ENCODE assay signal across 9 cellular contexts in genomic region chr20:10540636-10541493, GRCh38.
DNase-seq lines count a peak whose midpoint lies in the region; ATAC-seq and TF ChIP-seq lines count a peak whose summit lies in the region.
"Had no signal": no experiment of that assay in that cellular context is flagged by ENCODE, and none has a peak within 500 bp of the region (broad histone marks: within the 10 kb centered on the region; RNA-seq: fewer than 3 reads in every experiment).

No MANE protein-coding gene starts in this region.

- H3K4me3 ChIP-seq in CD8-positive, alpha-beta T cell (ENCODE audit: low read depth, low read length): no peak overlapping the region
- H3K4me3 ChIP-seq in PC-3 (ENCODE audit: low read length) (peak overlapping the region; percentile 7; the same call in 1 of the 2 replicates), neural progenitor cell (no peak overlapping the region)

- H3K27ac ChIP-seq in CD8-positive, alpha-beta T cell (ENCODE audit: low read depth, low read length): no peak overlapping the region
- H3K27ac ChIP-seq in PC-3 (ENCODE audit: low read length): peak overlapping the region; percentile 90
- peak overlapping the region; percentile 82 for H3K27ac ChIP-seq in epithelial cell of prostate
- peak overlapping the region; percentile 48 for H3K27ac ChIP-seq in neural progenitor cell

- H3K27me3 Mint-ChIP-seq in CD8-positive, alpha-beta T cell (ENCODE audit: low read depth): no peaks in the 10 kb centered on the region
- peaks cover 2% of the 10 kb centered on the region for H3K27me3 Mint-ChIP-seq in neural progenitor cell (ENCODE audit: insufficient read depth, low read depth)
- no peaks in the 10 kb centered on the region for H3K27me3 Mint-ChIP-seq in activated CD4-positive, alpha-beta memory T cell treated with anti-CD3 and anti-CD28 coated beads, Interleukin-2, amount 10 ng/mL, durations not matched to agents 7 days and 5 days

- H2AFZ ChIP-seq in PC-3 (ENCODE audit: low read length) (peak overlapping the region; percentile 1; the same call in 1 of the 2 replicates), neural progenitor cell (replicated peaks) (no peak overlapping the region)

- CTCF ChIA-PET in CD8-positive, alpha-beta T cell (lab: Charles Lee): interaction anchor here (0.7 to 1.5 kb wide), 3 partner anchors 19 to 114 kb away, joined by 3 read pairs; no protein-coding TSS in a partner anchor
- CTCF ChIA-PET in PC-3 (lab: Charles Lee): no interaction called here
- CTCF ChIA-PET in activated CD4-positive, alpha-beta memory T cell treated with anti-CD3 and anti-CD28 coated beads, Interleukin-2, amount 10 ng/mL, durations not matched to agents 7 days and 5 days (lab: Charles Lee): no interaction called here

- TF ChIP-seq CTCF in CD8-positive, alpha-beta T cell (IDR thresholded peaks at IDR 0.05): no peak
- TF ChIP-seq CTCF in PC-3 (conservative IDR thresholded peaks at IDR 0.05; ENCODE audit: low read depth, low read length) (no peak), neural progenitor cell (IDR thresholded peaks at IDR 0.05) (no peak)

- H3F3A ChIP-seq in PC-3 (ENCODE audit: low read length, unreplicated experiment) (no peaks in the 10 kb centered on the region), neural progenitor cell (ENCODE audit: low read depth) (peaks cover 27% of the 10 kb centered on the region)

- no peak overlapping the region for H3K4me3 Mint-ChIP-seq in CD8-positive, alpha-beta T cell
- no peak overlapping the region for H3K4me3 Mint-ChIP-seq in neural progenitor cell
- no peak overlapping the region for H3K4me3 Mint-ChIP-seq in activated CD4-positive, alpha-beta memory T cell treated with anti-CD3 and anti-CD28 coated beads, Interleukin-2, amount 10 ng/mL, durations not matched to agents 7 days and 5 days

- peaks cover 15% of the 10 kb centered on the region for H3K4me1 ChIP-seq in CD8-positive, alpha-beta T cell (ENCODE audit: insufficient read depth, low read length)
- H3K4me1 ChIP-seq in PC-3 (ENCODE audit: insufficient read depth, low read length): peaks cover 57% of the 10 kb centered on the region
- H3K4me1 ChIP-seq in neural progenitor cell: peaks cover 44% of the 10 kb centered on the region

- no peaks in the 10 kb centered on the region for H4K20me1 ChIP-seq in PC-3 (ENCODE audit: low read length)
- H4K20me1 ChIP-seq in neural progenitor cell (ENCODE audit: low read depth): no peaks in the 10 kb centered on the region

- H3K4me1 Mint-ChIP-seq in CD8-positive, alpha-beta T cell (ENCODE audit: low read depth): peaks cover 28% of the 10 kb centered on the region
- peaks cover 34% of the 10 kb centered on the region for H3K4me1 Mint-ChIP-seq in neural progenitor cell
- peaks cover 10% of the 10 kb centered on the region for H3K4me1 Mint-ChIP-seq in activated CD4-positive, alpha-beta memory T cell treated with anti-CD3 and anti-CD28 coated beads, Interleukin-2, amount 10 ng/mL, durations not matched to agents 7 days and 5 days

- H3K4me2 ChIP-seq in PC-3 (ENCODE audit: low read length) (peak overlapping the region; percentile 61), neural progenitor cell (peak overlapping the region; percentile 17)

- no peaks in the 10 kb centered on the region for H3K9me3 Mint-ChIP-seq in CD8-positive, alpha-beta T cell
- no peaks in the 10 kb centered on the region for H3K9me3 Mint-ChIP-seq in neural progenitor cell
- H3K9me3 Mint-ChIP-seq in activated CD4-positive, alpha-beta memory T cell treated with anti-CD3 and anti-CD28 coated beads, Interleukin-2, amount 10 ng/mL, durations not matched to agents 7 days and 5 days: no peaks in the 10 kb centered on the region

- BruUV-seq in PC-3 (replicated peaks; lab: Mats Ljungman, UMichigan): TSS peak; percentile 20

- no peaks in the 10 kb centered on the region for H3K9me2 ChIP-seq in PC-3 (replicated peaks; ENCODE audit: low read length)

- ATAC-seq in CD8-positive, alpha-beta T cell: no peak
- ATAC-seq in PC-3: peak; percentile 68
- no peak for ATAC-seq in HG03139 (IDR thresholded peaks at IDR 0.05; ENCODE audit: unreplicated experiment)

- no peaks in the 10 kb centered on the region for H3K27me3 ChIP-seq in CD8-positive, alpha-beta T cell (ENCODE audit: insufficient read depth, low read length)
- H3K27me3 ChIP-seq in PC-3 (ENCODE audit: low read length) (no peaks in the 10 kb centered on the region), neural progenitor cell (no peaks in the 10 kb centered on the region)

- no peak for DNase-seq in CD8-positive, alpha-beta T cell
- peak; percentile 89 for DNase-seq in PC-3
- DNase-seq in epithelial cell of prostate (ENCODE audit: low read depth, low spot score): peak; percentile 41
- no peak for DNase-seq in neural progenitor cell (ENCODE audit: low spot score)
- no peak for DNase-seq in activated CD4-positive, alpha-beta memory T cell treated with anti-CD3 and anti-CD28 coated beads, Interleukin-2, amount 10 ng/mL, durations not matched to agents 7 days and 5 days
- no peak for DNase-seq in hippocampal formation (lab: John Stamatoyannopoulos, UW)
- DNase-seq in nucleus accumbens (lab: John Stamatoyannopoulos, UW): no peak
- DNase-seq: effector CD8-positive, alpha-beta T cell had no signal

- no peaks in the 10 kb centered on the region for H3K36me3 Mint-ChIP-seq in CD8-positive, alpha-beta T cell
- no peaks in the 10 kb centered on the region for H3K36me3 Mint-ChIP-seq in neural progenitor cell
- H3K36me3 Mint-ChIP-seq in activated CD4-positive, alpha-beta memory T cell treated with anti-CD3 and anti-CD28 coated beads, Interleukin-2, amount 10 ng/mL, durations not matched to agents 7 days and 5 days (ENCODE audit: low read depth): peaks cover 4% of the 10 kb centered on the region

- H3K79me2 ChIP-seq in PC-3 (ENCODE audit: low read length): no peaks in the 10 kb centered on the region
- H3K79me2 ChIP-seq in neural progenitor cell (ENCODE audit: low read depth): peaks cover 8% of the 10 kb centered on the region

- no peaks in the 10 kb centered on the region for H3K9me3 ChIP-seq in CD8-positive, alpha-beta T cell (ENCODE audit: low read length)
- H3K9me3 ChIP-seq in PC-3 (ENCODE audit: low read length) (no peaks in the 10 kb centered on the region), neural progenitor cell (ENCODE audit: low read depth) (no peaks in the 10 kb centered on the region)

- H3K9ac ChIP-seq in PC-3 (ENCODE audit: low read length): peak overlapping the region; percentile 52
- H3K9ac ChIP-seq in neural progenitor cell: no peak overlapping the region

- intact Hi-C loops in CD8-positive, alpha-beta T cell (cut with DNase I, micrococcal nuclease): no loop called here
- intact Hi-C loops in PC-3 (cut with micrococcal nuclease): loop anchor here (2.0 kb wide), 2 partner anchors 64 to 106 kb away; partner anchors contain the start of genes MKKS and SLX4IP

- peak overlapping the region; percentile 1 for H3K27ac Mint-ChIP-seq in CD8-positive, alpha-beta T cell
- H3K27ac Mint-ChIP-seq in neural progenitor cell: peak overlapping the region; percentile 58
- H3K27ac Mint-ChIP-seq in activated CD4-positive, alpha-beta memory T cell treated with anti-CD3 and anti-CD28 coated beads, Interleukin-2, amount 10 ng/mL, durations not matched to agents 7 days and 5 days: no peak overlapping the region

- POLR2A ChIA-PET in CD8-positive, alpha-beta T cell (lab: Charles Lee): interaction anchor here (0.6 kb wide), 1 partner anchor 18 kb away, joined by 3 read pairs; no protein-coding TSS in a partner anchor
- POLR2A ChIA-PET in PC-3 (lab: Charles Lee; ENCODE audit: unreplicated experiment): no interaction called here
- POLR2A ChIA-PET in activated CD4-positive, alpha-beta memory T cell treated with anti-CD3 and anti-CD28 coated beads, Interleukin-2, amount 10 ng/mL, durations not matched to agents 7 days and 5 days (lab: Charles Lee): no interaction called here

- H3K36me3 ChIP-seq in CD8-positive, alpha-beta T cell (ENCODE audit: insufficient read depth, low read length): no peaks in the 10 kb centered on the region
- no peaks in the 10 kb centered on the region for H3K36me3 ChIP-seq in PC-3 (ENCODE audit: low read depth, low read length)
- no peaks in the 10 kb centered on the region for H3K36me3 ChIP-seq in neural progenitor cell

Comparison
In these comparisons a context has a peak if more than half of its experiments do, and no peak if none do; other contexts are left out.
1. DNase-seq: peak in PC-3 (single experiment) and epithelial cell of prostate (single experiment); none in CD8-positive, alpha-beta T cell (0 of 7), neural progenitor cell (single experiment), activated CD4-positive, alpha-beta memory T cell treated with anti-CD3 and anti-CD28 coated beads, Interleukin-2, amount 10 ng/mL, durations not matched to agents 7 days and 5 days (single experiment), hippocampal formation (0 of 2) and nucleus accumbens (0 of 56).